1 cellular context compared by ENCODE assay signal in genomic region chr1:43441894-43442632, GRCh38.
TF ChIP-seq lines count a peak whose summit lies in the region.

No MANE protein-coding gene starts in this region.

TF ChIP-seq in HepG2, 621 proteins besides CTCF, POLR2A, EP300 and RAD21:
- TF ChIP-seq ATF5 (CRISPR knock-in tag; IDR thresholded peaks at IDR 0.05; ENCODE audit: low read depth) (no peak), CHD4 (IDR thresholded peaks at IDR 0.05; ENCODE audit: borderline replicate concordance, low read length) (no peak), TARDBP (CRISPR knock-in tag; IDR thresholded peaks at IDR 0.05) (no peak), ZNF644 (CRISPR knock-in tag; IDR thresholded peaks at IDR 0.05; ENCODE audit: low read depth) (no peak), ZNF740 (CRISPR knock-in tag; IDR thresholded peaks at IDR 0.05) (no peak), KLF13 (CRISPR knock-in tag; IDR thresholded peaks at IDR 0.05) (no peak)
